18 cellular contexts compared by ENCODE assay signal in the genomic region with DNA sequence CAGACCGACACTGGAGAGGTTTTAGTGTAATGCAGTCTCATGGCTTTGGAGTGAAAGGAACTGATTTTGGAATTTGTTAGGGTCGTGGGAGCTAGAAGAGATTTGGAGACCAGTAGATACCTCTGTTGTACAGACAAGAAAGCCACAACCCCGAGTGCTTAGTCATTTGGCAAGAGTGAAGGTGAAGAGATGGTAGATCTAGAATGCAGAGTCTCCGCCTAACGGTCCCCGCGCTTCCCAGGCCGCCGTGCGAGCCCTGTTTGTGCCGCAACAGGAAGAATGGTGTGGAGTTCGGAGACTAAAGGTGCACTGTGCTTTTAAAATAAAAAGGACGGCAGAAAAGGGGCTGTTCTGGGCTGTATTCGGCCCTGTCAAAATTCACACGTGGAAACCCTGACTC.
A peak's percentile ranks its signal among the peaks of the same experiment; 100 is the strongest.
DNase-seq lines count a peak whose midpoint lies in the region; ATAC-seq, FAIRE-seq and TF ChIP-seq lines count a peak whose summit lies in the region.
"Had no signal": no experiment of that assay in that cellular context is flagged by ENCODE, and none has a peak within 500 bp of the region (broad histone marks: within the 10 kb centered on the region; RNA-seq: fewer than 3 reads in every experiment).

No MANE protein-coding gene starts in this region.

- H4K20me1 ChIP-seq in DND-41 (ENCODE audit: insufficient read depth, low read length) (no peaks in the 10 kb centered on the region), astrocyte (ENCODE audit: insufficient read depth, low read length) (no peaks in the 10 kb centered on the region)

- H3K79me2 ChIP-seq in DND-41 (ENCODE audit: insufficient read depth, low read length), result no peaks in the 10 kb centered on the region
- H3K79me2 ChIP-seq in astrocyte (ENCODE audit: insufficient read depth, low read length), result no peaks in the 10 kb centered on the region

- peak overlapping the region; percentile 86 for H3K27ac ChIP-seq in DND-41 (ENCODE audit: low read length)
- H3K27ac ChIP-seq in astrocyte (ENCODE audit: low read depth, low read length), result no peak overlapping the region
- H3K27ac ChIP-seq: BLaER1 treated with 17β-estradiol and CSF1 and Interleukin-3, amounts not matched to agents 10 nM and 100 nM had no signal

- H3K4me1 Mint-ChIP-seq in activated CD4-positive, alpha-beta T cell treated with anti-CD3 and anti-CD28 coated beads, Interleukin-2, amount 10 ng/mL, durations not matched to agents 7 days and 5 days, result peaks cover 14% of the 10 kb centered on the region
- H3K4me1 Mint-ChIP-seq in astrocyte (ENCODE audit: low read depth, unreplicated experiment), result peaks cover 2% of the 10 kb centered on the region
- H3K4me1 Mint-ChIP-seq in nephron progenitor cell, result peaks cover 65% of the 10 kb centered on the region

- POLR2A ChIA-PET in activated CD4-positive, alpha-beta T cell treated with anti-CD3 and anti-CD28 coated beads, Interleukin-2, amount 10 ng/mL, durations not matched to agents 7 days and 5 days (lab: Charles Lee), result no interaction called here

- peaks cover 3% of the 10 kb centered on the region for H3K9me3 Mint-ChIP-seq in activated CD4-positive, alpha-beta T cell treated with anti-CD3 and anti-CD28 coated beads, Interleukin-2, amount 10 ng/mL, durations not matched to agents 7 days and 5 days
- peaks cover 12% of the 10 kb centered on the region for H3K9me3 Mint-ChIP-seq in astrocyte (ENCODE audit: unreplicated experiment)
- H3K9me3 Mint-ChIP-seq in nephron progenitor cell, result peaks cover 12% of the 10 kb centered on the region
- H3K9me3 Mint-ChIP-seq: CD8-positive, alpha-beta T cell had no signal

- no peak overlapping the region for H3K4me3 Mint-ChIP-seq in activated CD4-positive, alpha-beta T cell treated with anti-CD3 and anti-CD28 coated beads, Interleukin-2, amount 10 ng/mL, durations not matched to agents 7 days and 5 days
- H3K4me3 Mint-ChIP-seq in astrocyte (ENCODE audit: unreplicated experiment), result no peak overlapping the region
- H3K4me3 Mint-ChIP-seq in nephron progenitor cell, result no peak overlapping the region
- H3K4me3 Mint-ChIP-seq: B cell; CD8-positive, alpha-beta T cell; GM23338; HFFc6 had no signal

- H3K4me3 ChIP-seq in DND-41 (ENCODE audit: low read depth in 1 of 2, low read length in 2 of 2), result peak overlapping the region in 1 of 2 experiments; percentile 28; a peak in 1 of 4 replicates
- no peak overlapping the region for H3K4me3 ChIP-seq in astrocyte (ENCODE audit: insufficient read depth, low read depth, low read length)
- H3K4me3 ChIP-seq: BLaER1 treated with 17β-estradiol and CSF1 and Interleukin-3, amounts not matched to agents 10 nM and 100 nM; GM23338 had no signal

- H3K9me3 ChIP-seq in DND-41 (ENCODE audit: insufficient read depth, low read length, severe bottlenecking), result no peaks in the 10 kb centered on the region
- peaks cover 8% of the 10 kb centered on the region for H3K9me3 ChIP-seq in astrocyte (ENCODE audit: insufficient read depth, low read depth, low read length)

- H3K36me3 Mint-ChIP-seq in activated CD4-positive, alpha-beta T cell treated with anti-CD3 and anti-CD28 coated beads, Interleukin-2, amount 10 ng/mL, durations not matched to agents 7 days and 5 days (ENCODE audit: low read depth), result no peaks in the 10 kb centered on the region
- H3K36me3 Mint-ChIP-seq in astrocyte (ENCODE audit: low read depth, unreplicated experiment) (no peaks in the 10 kb centered on the region), nephron progenitor cell (ENCODE audit: low read depth) (no peaks in the 10 kb centered on the region)
- H3K36me3 Mint-ChIP-seq: CD8-positive, alpha-beta T cell; IgD-negative memory B cell had no signal

- peak overlapping the region; percentile 74 for H3K27ac Mint-ChIP-seq in activated CD4-positive, alpha-beta T cell treated with anti-CD3 and anti-CD28 coated beads, Interleukin-2, amount 10 ng/mL, durations not matched to agents 7 days and 5 days
- H3K27ac Mint-ChIP-seq in astrocyte (ENCODE audit: unreplicated experiment) (peak overlapping the region; percentile 28), nephron progenitor cell (peak overlapping the region; percentile 22)
- H3K27ac Mint-ChIP-seq: B cell; CD8-positive, alpha-beta T cell; GM23338; HFFc6 had no signal

- no peak for TF ChIP-seq CTCF in DND-41 (IDR thresholded peaks at IDR 0.05; ENCODE audit: borderline replicate concordance, extremely low read depth, low read length, poor library complexity, severe bottlenecking)
- no peak for TF ChIP-seq CTCF in astrocyte (IDR thresholded peaks at IDR 0.05; ENCODE audit: insufficient read depth, low read depth, low read length)
- no peak for TF ChIP-seq CTCF in nephron progenitor cell (IDR thresholded peaks at IDR 0.05)

- CTCF ChIA-PET in activated CD4-positive, alpha-beta T cell treated with anti-CD3 and anti-CD28 coated beads, Interleukin-2, amount 10 ng/mL, durations not matched to agents 7 days and 5 days (lab: Charles Lee), result no interaction called here

- peak; percentile 23; the same call in 2 of the 3 replicates for ATAC-seq in DND-41 (ENCODE audit: insufficient read depth, low read depth)
- ATAC-seq: CD8-positive, alpha-beta T cell; GM23338; HCT116; HepG2 had no signal

- H3K9ac ChIP-seq in DND-41 (ENCODE audit: low read depth, low read length) (peak overlapping the region; percentile 29), astrocyte (ENCODE audit: low read length) (no peak overlapping the region)
- H3K9ac ChIP-seq: BLaER1 treated with 17β-estradiol and CSF1 and Interleukin-3, amounts not matched to agents 10 nM and 100 nM had no signal

- H3K27me3 ChIP-seq in DND-41 (ENCODE audit: insufficient read depth, low read length, poor library complexity) (no peaks in the 10 kb centered on the region), astrocyte (ENCODE audit: insufficient read depth, low read length) (no peaks in the 10 kb centered on the region)
- H3K27me3 ChIP-seq: BLaER1 treated with 17β-estradiol and CSF1 and Interleukin-3, amounts not matched to agents 10 nM and 100 nM had no signal

- H3K27me3 Mint-ChIP-seq in activated CD4-positive, alpha-beta T cell treated with anti-CD3 and anti-CD28 coated beads, Interleukin-2, amount 10 ng/mL, durations not matched to agents 7 days and 5 days, result no peaks in the 10 kb centered on the region
- H3K27me3 Mint-ChIP-seq in astrocyte (ENCODE audit: low read depth, unreplicated experiment), result peaks cover 43% of the 10 kb centered on the region
- peaks cover 18% of the 10 kb centered on the region for H3K27me3 Mint-ChIP-seq in nephron progenitor cell (ENCODE audit: low read depth, poor library complexity)

- peak overlapping the region; percentile 49 for H3K4me2 ChIP-seq in DND-41 (ENCODE audit: insufficient read depth, low read length)
- H3K4me2 ChIP-seq in astrocyte (ENCODE audit: low read length), result no peak overlapping the region
- H3K4me2 ChIP-seq: GM23338 had no signal

- peaks cover 15% of the 10 kb centered on the region; the same call in 1 of the 2 replicates for H3K36me3 ChIP-seq in DND-41 (ENCODE audit: insufficient read depth, low read length)
- H3K36me3 ChIP-seq in astrocyte (ENCODE audit: insufficient read depth, low read length), result no peaks in the 10 kb centered on the region
- H3K36me3 ChIP-seq: BLaER1 treated with 17β-estradiol and CSF1 and Interleukin-3, amounts not matched to agents 10 nM and 100 nM had no signal

- H3K4me1 ChIP-seq in DND-41 (ENCODE audit: insufficient read depth, low read length) (peaks cover 55% of the 10 kb centered on the region), astrocyte (ENCODE audit: insufficient read depth, low read length) (no peaks in the 10 kb centered on the region)

- H2AFZ ChIP-seq in DND-41 (ENCODE audit: low read depth, low read length) (no peak overlapping the region), astrocyte (ENCODE audit: low read depth, low read length) (no peak overlapping the region)
- H2AFZ ChIP-seq: GM23338 had no signal

- FAIRE-seq in astrocyte (lab: Jason Lieb, UNC), result no peak
- FAIRE-seq: HepG2 had no signal

- DNase-seq in activated CD4-positive, alpha-beta T cell treated with anti-CD3 and anti-CD28 coated beads, Interleukin-2, amount 10 ng/mL, durations not matched to agents 7 days and 5 days, result no peak
- no peak for DNase-seq in activated CD4-positive, alpha-beta T cell treated with anti-CD3 and anti-CD28 coated beads, Interleukin-2, amount 50 U/mL, for 48 hours
- DNase-seq in DND-41 (no peak), astrocyte (ENCODE audit: low read depth) (no peak), nephron progenitor cell (no peak), 8988T (no peak), GOT3 (lab: John Stamatoyannopoulos, UW) (no peak)
- DNase-seq: CD8-positive, alpha-beta T cell; COR-L47; GDM1; H7; HFFc6 had no signal

Comparison
In these comparisons a context has a peak if more than half of its experiments do, and no peak if none do; other contexts are left out.
1. H3K27ac Mint-ChIP-seq: peak in every context shown above with its lines; median percentile 74 in activated CD4-positive, alpha-beta T cell treated with anti-CD3 and anti-CD28 coated beads, Interleukin-2, amount 10 ng/mL, durations not matched to agents 7 days and 5 days; 28 in astrocyte; 22 in nephron progenitor cell.